9 cellular contexts compared by ENCODE assay signal in genomic region chr6:118639054-118639964, GRCh38.
DNase-seq lines count a peak whose midpoint lies in the region; ATAC-seq and TF ChIP-seq lines count a peak whose summit lies in the region.
"Had no signal": no experiment of that assay in that cellular context is flagged by ENCODE, and none has a peak within 500 bp of the region (broad histone marks: within the 10 kb centered on the region; RNA-seq: fewer than 3 reads in every experiment).

No MANE protein-coding gene starts in this region.

- TF ChIP-seq POLR2A in erythroblast (IDR thresholded peaks at IDR 0.05; ENCODE audit: low read length), result no peak

- peak; percentile 68 for ATAC-seq in GM18517 (IDR thresholded peaks at IDR 0.05; ENCODE audit: unreplicated experiment)
- peak; percentile 90 for ATAC-seq in GM21447 (IDR thresholded peaks at IDR 0.05; ENCODE audit: unreplicated experiment)
- ATAC-seq in HG03342 (IDR thresholded peaks at IDR 0.05; ENCODE audit: unreplicated experiment), result peak; percentile 81
- ATAC-seq in HG02970 (IDR thresholded peaks at IDR 0.05; ENCODE audit: low FRiP score, unreplicated experiment), result no peak

- DNase-seq in erythroblast (lab: John Stamatoyannopoulos, UW) (peak; percentile 14 to 27), activated gamma-delta T cell (lab: John Stamatoyannopoulos, UW) (no peak), hippocampal formation (lab: John Stamatoyannopoulos, UW) (no peak), T1000 (lab: John Stamatoyannopoulos, UW) (no peak)
- DNase-seq: anterior cingulate cortex had no signal

Comparison
In these comparisons a context has a peak if more than half of its experiments do, and no peak if none do; other contexts are left out.
1. DNase-seq: peak in erythroblast (2 of 2); none in activated gamma-delta T cell (single experiment), hippocampal formation (0 of 2) and T1000 (single experiment).